ENCODE assay signal across 20 cellular contexts in genomic region chr5:98780390-98780789, GRCh38. TPM values are rescaled to one million over a fixed set of nuclear protein-coding genes. Genes with fewer than 3 reads are reported as not detected.
DNase-seq lines count a peak whose midpoint lies in the region; ATAC-seq and FAIRE-seq lines count a peak whose summit lies in the region.
"Had no signal": no experiment of that assay in that cellular context is flagged by ENCODE, and none has a peak within 500 bp of the region (broad histone marks: within the 10 kb centered on the region; RNA-seq: fewer than 3 reads in every experiment).

No MANE protein-coding gene starts in this region.

- FAIRE-seq in RCC 7860 (lab: Jason Lieb, UNC), result peak; percentile 72

- H3K4me3 ChIP-seq in skeletal muscle satellite cell (ENCODE audit: low read length), result no peak overlapping the region
- H3K4me3 ChIP-seq: SJCRH30, upper lobe of right lung had no signal

- H3K27me3 ChIP-seq in skeletal muscle satellite cell (ENCODE audit: control insufficient read depth, insufficient read depth, low read length), result no peaks in the 10 kb centered on the region
- H3K27me3 ChIP-seq: SJCRH30, upper lobe of right lung had no signal

- H3K36me3 Mint-ChIP-seq in immature natural killer cell, result no peaks in the 10 kb centered on the region
- H3K36me3 Mint-ChIP-seq: activated CD8-positive, alpha-beta memory T cell treated with anti-CD3 and anti-CD28 coated beads, Interleukin-2, amount 10 ng/mL, durations not matched to agents 7 days and 5 days had no signal

- H3K9ac ChIP-seq in skeletal muscle satellite cell (ENCODE audit: low read depth, low read length), result no peak overlapping the region

- H3K4me1 ChIP-seq in skeletal muscle satellite cell (ENCODE audit: control insufficient read depth, insufficient read depth, low read length), result peaks cover 65% of the 10 kb centered on the region

- H3K4me1 Mint-ChIP-seq in immature natural killer cell, result peaks cover 0 to 2% of the 10 kb centered on the region in 2 donors

- peak overlapping the region; percentile 75 for H3K4me2 ChIP-seq in skeletal muscle satellite cell (ENCODE audit: low read length)

- no peaks in the 10 kb centered on the region for H3K9me3 Mint-ChIP-seq in immature natural killer cell
- H3K9me3 Mint-ChIP-seq: activated T-helper 2 cell treated with anti-CD3 and anti-CD28 coated beads, Interferon-gamma antibody, Interleukin-2, Interleukin-4, amounts not matched to agents 10 μg/mL and 5 μg/mL and 100 μg/mL, durations not matched to agents 14 hours and 24 hours and 36 hours; CD4-positive, alpha-beta T cell; nephron progenitor cell had no signal

- ATAC-seq in GM19467 (IDR thresholded peaks at IDR 0.05; ENCODE audit: unreplicated experiment), result peak; percentile 46
- ATAC-seq: activated CD8-positive, alpha-beta memory T cell treated with anti-CD3 and anti-CD28 coated beads, Interleukin-2, amount 10 ng/mL, durations not matched to agents 7 days and 5 days; upper lobe of right lung had no signal

- no peaks in the 10 kb centered on the region for H3K9me3 ChIP-seq in skeletal muscle satellite cell (replicated peaks; ENCODE audit: low read length)
- H3K9me3 ChIP-seq: SJCRH30, upper lobe of right lung had no signal

- no peak overlapping the region for H3K27ac Mint-ChIP-seq in immature natural killer cell
- H3K27ac Mint-ChIP-seq: activated CD8-positive, alpha-beta memory T cell treated with anti-CD3 and anti-CD28 coated beads, Interleukin-2, amount 10 ng/mL, durations not matched to agents 7 days and 5 days; activated T-helper 2 cell treated with anti-CD3 and anti-CD28 coated beads, Interferon-gamma antibody, Interleukin-2, Interleukin-4, amounts not matched to agents 10 μg/mL and 5 μg/mL and 100 μg/mL, durations not matched to agents 14 hours and 24 hours and 36 hours; CD4-positive, alpha-beta T cell; nephron progenitor cell had no signal

- no peak overlapping the region for H3K4me3 Mint-ChIP-seq in immature natural killer cell
- H3K4me3 Mint-ChIP-seq: activated CD8-positive, alpha-beta memory T cell treated with anti-CD3 and anti-CD28 coated beads, Interleukin-2, amount 10 ng/mL, durations not matched to agents 7 days and 5 days; CD4-positive, alpha-beta T cell; nephron progenitor cell had no signal

- H3K27me3 Mint-ChIP-seq in immature natural killer cell (ENCODE audit: low read depth in 3 of 3), result peaks cover 5 to 19% (median 9%) of the 10 kb centered on the region in 3 donors
- H3K27me3 Mint-ChIP-seq: CD4-positive, alpha-beta T cell had no signal

- DNase-seq in RCC 7860 (ENCODE audit: low spot score) (peak; percentile 63), glomerular visceral epithelial cell (ENCODE audit: extremely low spot score) (peak; percentile 72), NCI-H146 (lab: John Stamatoyannopoulos, UW) (no peak), DMS 273 treated with DMSO at 0.1 percent for 48 hours (lab: John Stamatoyannopoulos, UW) (no peak), immature natural killer cell (no peak)
- no peak for DNase-seq in stimulated activated CD4-positive, alpha-beta T cell treated with anti-CD3 and anti-CD28 coated beads, Interleukin-1b, Interleukin-23, amount 100 ng/mL, for 48 hours
- DNase-seq: activated CD8-positive, alpha-beta memory T cell treated with anti-CD3 and anti-CD28 coated beads, Interleukin-2, amount 10 ng/mL, durations not matched to agents 7 days and 5 days; CD4-positive, alpha-beta T cell; HCEC 1CT; islet precursor cell; NCI-H1417 treated with DMSO at 0.1 percent for 48 hours; NCI-H2171; nephron progenitor cell; SJCRH30; stimulated activated naive CD4-positive, alpha-beta T cell treated with Interleukin-2 at 50 U/mL for 16 hours; T1000; upper lobe of right lung had no signal

- H3K36me3 ChIP-seq in skeletal muscle satellite cell (ENCODE audit: insufficient read depth, low read length), result peaks cover 88% of the 10 kb centered on the region

RNA-seq across cellular contexts. Expression of gene RGMB, which starts 6.9 kb away (rescaled TPM):
- 30.7 and 89.3 TPM in 2 replicates for total RNA-seq in skeletal muscle satellite cell (2012; rRNA removed)
- under 1 TPM in 1 of 3 donors, not detected in 2; 0.27 TPM for polyA plus RNA-seq in immature natural killer cell

Comparison
In these comparisons a context has a peak if more than half of its experiments do, and no peak if none do; other contexts are left out.
1. DNase-seq: peak in RCC 7860 (single experiment) and glomerular visceral epithelial cell (single experiment); none in stimulated activated CD4-positive, alpha-beta T cell treated with anti-CD3 and anti-CD28 coated beads, Interleukin-1b, Interleukin-23, amount 100 ng/mL, for 48 hours (single experiment), NCI-H146 (single experiment), DMS 273 treated with DMSO at 0.1 percent for 48 hours (single experiment) and immature natural killer cell (0 of 3).